In the genomic region with DNA sequence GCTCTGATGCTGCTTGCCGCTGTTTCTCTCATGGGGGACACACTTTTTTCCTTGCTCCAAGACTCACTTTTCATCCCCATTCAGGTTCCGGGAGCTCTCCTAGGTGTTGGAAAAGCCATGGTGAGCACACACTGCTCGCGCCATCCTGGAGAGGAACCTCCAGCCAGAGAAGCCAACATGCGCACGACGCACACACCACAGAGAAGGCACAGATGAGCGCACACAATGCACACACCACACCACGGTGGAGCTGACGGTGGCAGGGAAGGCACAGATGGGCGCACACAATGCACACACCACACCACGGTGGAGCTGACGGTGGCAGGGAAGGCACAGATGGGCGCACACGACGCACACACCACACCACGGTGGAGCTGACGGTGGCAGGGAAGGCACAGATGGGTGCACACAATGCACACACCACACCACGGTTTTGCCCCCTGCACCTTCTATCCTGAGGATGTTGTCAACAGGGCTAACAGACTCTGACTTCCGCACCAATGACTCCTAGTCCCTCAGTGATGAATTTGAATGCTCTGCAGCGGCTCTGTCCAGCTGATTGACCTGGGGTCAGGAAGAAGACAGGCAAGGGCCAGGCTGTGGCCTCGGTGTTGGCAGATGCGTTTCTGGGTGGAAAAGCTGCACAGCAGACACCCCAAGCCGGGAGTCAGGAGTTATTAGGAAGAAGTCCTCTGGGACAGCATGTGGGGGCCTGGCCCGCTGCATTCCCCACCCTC, we compare ENCODE assay signal across 1 cellular context.
TF ChIP-seq lines count a peak whose summit lies in the region.

No MANE protein-coding gene starts in this region.

TF ChIP-seq in H1, 55 proteins besides CTCF, POLR2A, EP300 and RAD21 (continued from another document):
- TF ChIP-seq SP4 (IDR thresholded peaks at IDR 0.05; ENCODE audit: low read length): no peak
- TF ChIP-seq, protein P1, sequence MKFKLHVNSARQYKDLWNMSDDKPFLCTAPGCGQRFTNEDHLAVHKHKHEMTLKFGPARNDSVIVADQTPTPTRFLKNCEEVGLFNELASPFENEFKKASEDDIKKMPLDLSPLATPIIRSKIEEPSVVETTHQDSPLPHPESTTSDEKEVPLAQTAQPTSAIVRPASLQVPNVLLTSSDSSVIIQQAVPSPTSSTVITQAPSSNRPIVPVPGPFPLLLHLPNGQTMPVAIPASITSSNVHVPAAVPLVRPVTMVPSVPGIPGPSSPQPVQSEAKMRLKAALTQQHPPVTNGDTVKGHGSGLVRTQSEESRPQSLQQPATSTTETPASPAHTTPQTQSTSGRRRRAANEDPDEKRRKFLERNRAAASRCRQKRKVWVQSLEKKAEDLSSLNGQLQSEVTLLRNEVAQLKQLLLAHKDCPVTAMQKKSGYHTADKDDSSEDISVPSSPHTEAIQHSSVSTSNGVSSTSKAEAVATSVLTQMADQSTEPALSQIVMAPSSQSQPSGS (IDR thresholded peaks at IDR 0.05; ENCODE audit: low read length): no peak
- no peak for TF ChIP-seq SP2 (IDR thresholded peaks at IDR 0.05; ENCODE audit: low read length)
- no peak for TF ChIP-seq CBX5 (IDR thresholded peaks at IDR 0.05; ENCODE audit: low read depth, low read length)
- TF ChIP-seq POLR2AphosphoS5 (IDR thresholded peaks at IDR 0.05; ENCODE audit: low read depth, low read length): no peak
